In genomic region chr2:204665244-204665643, GRCh38 we compare ENCODE assay signal across 13 cellular contexts.
DNase-seq lines count a peak whose midpoint lies in the region; ATAC-seq lines count a peak whose summit lies in the region.
"Had no signal": no experiment of that assay in that cellular context is flagged by ENCODE, and none has a peak within 500 bp of the region (broad histone marks: within the 10 kb centered on the region; RNA-seq: fewer than 3 reads in every experiment).

No MANE protein-coding gene starts in this region.

- H3K4me1 Mint-ChIP-seq in natural killer cell treated with Interleukin-12 subunit alpha and Interleukin-12 subunit beta and Interleukin-15 and Interleukin-18, amount 100 ng/mL, for 72 hours (ENCODE audit: low read depth in 2 of 2): no peaks in the 10 kb centered on the region
- H3K4me1 Mint-ChIP-seq: activated CD4-positive, alpha-beta T cell treated with anti-CD3 and anti-CD28 coated beads for 36 hours had no signal

- H3K4me3 ChIP-seq in SJSA1: no peak overlapping the region
- H3K4me3 ChIP-seq: Peyer's patch, thoracic aorta had no signal

- peaks cover 0 to 2% of the 10 kb centered on the region in 2 donors for H3K27me3 Mint-ChIP-seq in natural killer cell treated with Interleukin-12 subunit alpha and Interleukin-12 subunit beta and Interleukin-15 and Interleukin-18, amount 100 ng/mL, for 72 hours

- peak overlapping the region; percentile 99 for H3K27ac ChIP-seq in SJSA1
- H3K27ac ChIP-seq: Peyer's patch had no signal

- H3K4me1 ChIP-seq in SJSA1 (replicated peaks): peaks cover 34% of the 10 kb centered on the region
- H3K4me1 ChIP-seq: Peyer's patch had no signal

- DNase-seq in EH (ENCODE audit: low read depth) (peak; percentile 91), SJSA1 (ENCODE audit: low read depth in 1 of 2, low spot score in 2 of 2) (peak; percentile 80 to 95), fibroblast of gingiva (ENCODE audit: low read depth) (peak; percentile 47), non-pigmented ciliary epithelial cell (ENCODE audit: low read depth) (peak; percentile 67), inferior parietal cortex (ENCODE audit: extremely low spot score) (no peak), posterior vena cava (ENCODE audit: low spot score) (no peak)
- DNase-seq in natural killer cell treated with Interleukin-12 subunit alpha and Interleukin-12 subunit beta and Interleukin-15 and Interleukin-18, amount 100 ng/mL, for 72 hours (ENCODE audit: low spot score): no peak
- DNase-seq: activated CD4-positive, alpha-beta T cell treated with anti-CD3 and anti-CD28 coated beads for 36 hours; NCI-H1694 treated with DMSO at 0.1 percent for 48 hours; Peyer's patch; stimulated activated CD4-positive, alpha-beta T cell treated with anti-CD3 and anti-CD28 coated beads, Interleukin-4, amount 100 ng/mL, for 1 hour had no signal

- intact Hi-C loops in posterior vena cava (cut with DNase I): no loop called here

- H3K9me3 Mint-ChIP-seq in natural killer cell treated with Interleukin-12 subunit alpha and Interleukin-12 subunit beta and Interleukin-15 and Interleukin-18, amount 100 ng/mL, for 72 hours: peaks cover 3% of the 10 kb centered on the region

- H3K27ac Mint-ChIP-seq in natural killer cell treated with Interleukin-12 subunit alpha and Interleukin-12 subunit beta and Interleukin-15 and Interleukin-18, amount 100 ng/mL, for 72 hours: no peak overlapping the region
- H3K27ac Mint-ChIP-seq: activated CD4-positive, alpha-beta T cell treated with anti-CD3 and anti-CD28 coated beads for 36 hours had no signal

- ATAC-seq in natural killer cell treated with Interleukin-12 subunit alpha and Interleukin-12 subunit beta and Interleukin-15 and Interleukin-18, amount 100 ng/mL, for 72 hours: no peak
- no peak for ATAC-seq in HG03175 (IDR thresholded peaks at IDR 0.05; ENCODE audit: unreplicated experiment)
- ATAC-seq: activated CD4-positive, alpha-beta T cell treated with anti-CD3 and anti-CD28 coated beads for 36 hours had no signal

- H3K36me3 ChIP-seq in SJSA1: no peaks in the 10 kb centered on the region
- H3K36me3 ChIP-seq: Peyer's patch, thoracic aorta had no signal

- H3K4me3 Mint-ChIP-seq in natural killer cell treated with Interleukin-12 subunit alpha and Interleukin-12 subunit beta and Interleukin-15 and Interleukin-18, amount 100 ng/mL, for 72 hours: no peak overlapping the region
- H3K4me3 Mint-ChIP-seq: activated CD4-positive, alpha-beta T cell treated with anti-CD3 and anti-CD28 coated beads for 36 hours had no signal

- no peaks in the 10 kb centered on the region for H3K27me3 ChIP-seq in SJSA1 (replicated peaks)
- H3K27me3 ChIP-seq: Peyer's patch had no signal

- no peaks in the 10 kb centered on the region for H3K9me3 ChIP-seq in SJSA1 (replicated peaks)
- H3K9me3 ChIP-seq: Peyer's patch, thoracic aorta had no signal

- H3K36me3 Mint-ChIP-seq in natural killer cell treated with Interleukin-12 subunit alpha and Interleukin-12 subunit beta and Interleukin-15 and Interleukin-18, amount 100 ng/mL, for 72 hours: no peaks in the 10 kb centered on the region

Comparison
In these comparisons a context has a peak if more than half of its experiments do, and no peak if none do; other contexts are left out.
1. DNase-seq: peak in EH (single experiment), SJSA1 (2 of 2), fibroblast of gingiva (single experiment) and non-pigmented ciliary epithelial cell (single experiment); none in inferior parietal cortex (single experiment), natural killer cell treated with Interleukin-12 subunit alpha and Interleukin-12 subunit beta and Interleukin-15 and Interleukin-18, amount 100 ng/mL, for 72 hours (single experiment) and posterior vena cava (single experiment).